18 cellular contexts compared by ENCODE assay signal in genomic region chr22:47013861-47014635, GRCh38.
"Had no signal": no experiment of that assay in that cellular context is flagged by ENCODE, and none has a peak within 500 bp of the region (broad histone marks: within the 10 kb centered on the region; RNA-seq: fewer than 3 reads in every experiment).

No MANE protein-coding gene starts in this region.

- ATAC-seq: activated T-helper 17 cell treated with anti-CD3 and anti-CD28 coated beads, Interleukin-2, amount 50 U/mL, for 72 hours; naive thymus-derived CD4-positive, alpha-beta T cell; pancreas; right lobe of liver; stimulated activated effector memory CD8-positive, alpha-beta T cell treated with anti-CD3 and anti-CD28 coated beads, Interleukin-12 subunit alpha, Interleukin-12 subunit beta, amount 100 ng/mL, for 72 hours; T-cell had no signal

- H3K27ac Mint-ChIP-seq: activated T-helper 17 cell treated with anti-CD3 and anti-CD28 coated beads, Interleukin-2, amount 50 U/mL, for 72 hours; dendritic cell treated with granulocyte-macrophage colony-stimulating factor and Interleukin-4, amounts not matched to agents 40 ng/mL and 50 ng/mL, for 4 days; naive thymus-derived CD4-positive, alpha-beta T cell had no signal

- H3K27me3 Mint-ChIP-seq: activated T-helper 17 cell treated with anti-CD3 and anti-CD28 coated beads, Interleukin-2, amount 50 U/mL, for 72 hours; dendritic cell treated with granulocyte-macrophage colony-stimulating factor and Interleukin-4, amounts not matched to agents 40 ng/mL and 50 ng/mL, for 4 days; memory B cell; naive thymus-derived CD4-positive, alpha-beta T cell; T-cell had no signal

- DNase-seq: activated naive CD4-positive, alpha-beta T cell treated with anti-CD3 and anti-CD28 coated beads, Interleukin-2, amount 50 U/mL, for 16 hours; adrenal gland; cerebellar nuclear complex; effector CD8-positive, alpha-beta T cell; esophagus squamous epithelium; naive thymus-derived CD4-positive, alpha-beta T cell; pancreas; right lobe of liver; SK-N-SH; stimulated activated CD4-positive, alpha-beta T cell treated with anti-CD3 and anti-CD28 coated beads, Interleukin-4, amount 100 ng/mL, for 24 hours; T-cell; thyroid gland; uterus had no signal

- H3K4me2 ChIP-seq: SK-N-SH had no signal

- H3K4me1 ChIP-seq: adrenal gland, esophagus squamous epithelium, pancreas, right lobe of liver, uterus had no signal

- H3K9me3 ChIP-seq: adrenal gland, esophagus squamous epithelium, pancreas, right lobe of liver, SK-N-SH, thyroid gland, uterus had no signal

- H3K36me3 ChIP-seq: adrenal gland, pancreas, thyroid gland, uterus had no signal

- H3K4me3 ChIP-seq: adrenal gland, esophagus squamous epithelium, pancreas, right lobe of liver, thyroid gland, uterus had no signal

- H3K9ac ChIP-seq: SK-N-SH had no signal

- H3K4me3 Mint-ChIP-seq: activated T-helper 17 cell treated with anti-CD3 and anti-CD28 coated beads, Interleukin-2, amount 50 U/mL, for 72 hours; dendritic cell treated with granulocyte-macrophage colony-stimulating factor and Interleukin-4, amounts not matched to agents 40 ng/mL and 50 ng/mL, for 4 days; memory B cell; naive thymus-derived CD4-positive, alpha-beta T cell; stimulated activated effector memory CD8-positive, alpha-beta T cell treated with anti-CD3 and anti-CD28 coated beads, Interleukin-12 subunit alpha, Interleukin-12 subunit beta, amount 100 ng/mL, for 72 hours; T-cell had no signal

- FAIRE-seq: astrocyte, pancreas had no signal

- H3K27ac ChIP-seq: adrenal gland, esophagus squamous epithelium, pancreas, right lobe of liver, thyroid gland, uterus had no signal

- H3K9me3 Mint-ChIP-seq: dendritic cell treated with granulocyte-macrophage colony-stimulating factor and Interleukin-4, amounts not matched to agents 40 ng/mL and 50 ng/mL, for 4 days; memory B cell; stimulated activated effector memory CD8-positive, alpha-beta T cell treated with anti-CD3 and anti-CD28 coated beads, Interleukin-12 subunit alpha, Interleukin-12 subunit beta, amount 100 ng/mL, for 72 hours; T-cell had no signal

- H3K27me3 ChIP-seq: adrenal gland, esophagus squamous epithelium, pancreas, right lobe of liver, thyroid gland, uterus had no signal
